Comparison of ENCODE assay signal across 8 cellular contexts in genomic region chr6:3162565-3163247, GRCh38. TPM values are rescaled to one million over a fixed set of nuclear protein-coding genes. Genes with fewer than 3 reads are reported as not detected.
A peak's percentile ranks its signal among the peaks of the same experiment; 100 is the strongest.
DNase-seq lines count a peak whose midpoint lies in the region; ATAC-seq and TF ChIP-seq lines count a peak whose summit lies in the region.

No MANE protein-coding gene starts in this region.

- H3K27me3 ChIP-seq in HUES6 (ENCODE audit: control insufficient read depth, insufficient read depth, low read length) (no peaks in the 10 kb centered on the region), Panc1 (ENCODE audit: control insufficient read depth, insufficient read depth, low read length) (no peaks in the 10 kb centered on the region)

- CTCF ChIA-PET in Panc1 (lab: Charles Lee) = interaction anchor here (0.6 to 0.7 kb wide), 2 partner anchors 36 to 83 kb away, joined by 3 to 9 read pairs; no protein-coding TSS in a partner anchor

- in situ Hi-C loops in Panc1 (cut with HindIII; ENCODE audit: low pct_unique_long_range_greater_than_20kb, low sequenced_read_pairs) = no loop called here

- TF ChIP-seq CTCF in Panc1 (IDR thresholded peaks at IDR 0.05) = no peak; the same call in 1 of the 2 replicates

- peak; percentile 69 for ATAC-seq in GM21390 (IDR thresholded peaks at IDR 0.05; ENCODE audit: unreplicated experiment)
- peak; percentile 87 for ATAC-seq in Panc1
- ATAC-seq in naive B cell (ENCODE audit: low read depth in 2 of 2) = peak; percentile 81 to 82

- H3K9me3 ChIP-seq in HUES6 (ENCODE audit: control insufficient read depth, insufficient read depth, low read depth, low read length) (no peaks in the 10 kb centered on the region), Panc1 (ENCODE audit: control insufficient read depth, insufficient read depth, low read depth, low read length) (no peaks in the 10 kb centered on the region)

- H3K4me1 ChIP-seq in HUES6 (ENCODE audit: control insufficient read depth, insufficient read depth, low read length) = peaks cover 73% of the 10 kb centered on the region
- peaks cover 28% of the 10 kb centered on the region for H3K4me1 ChIP-seq in Panc1 (ENCODE audit: control insufficient read depth, insufficient read depth, low read length)

- TSS peak; percentile 94 for BruUV-seq in Panc1 (replicated peaks; lab: Mats Ljungman, UMichigan)

- intact Hi-C loops in Panc1 (cut with micrococcal nuclease; ENCODE audit: unreplicated experiment) = loop anchor here (10.0 kb wide), 1 partner anchor 72 kb away; no protein-coding TSS in a partner anchor

- POLR2A ChIA-PET in Panc1 (lab: Charles Lee) = interaction anchor here (0.6 kb wide), 2 partner anchors 28 to 323 kb away, joined by 8 to 18 read pairs; no protein-coding TSS in a partner anchor

- no peaks in the 10 kb centered on the region for H3K9me3 Mint-ChIP-seq in naive B cell

- H3K9ac ChIP-seq in HUES6 (ENCODE audit: low read length) = peak overlapping the region; percentile 99

- H3K4me1 Mint-ChIP-seq in naive B cell = peaks cover 23 to 33% (median 31%) of the 10 kb centered on the region in 3 donors

- H3K36me3 Mint-ChIP-seq in naive B cell = no peaks in the 10 kb centered on the region

- H3K4me3 ChIP-seq in HUES6 (ENCODE audit: low read depth, low read length) (peak overlapping the region; percentile 74), Panc1 (ENCODE audit: low read depth in 2 of 2, low read length in 2 of 2) (peak overlapping the region; percentile 76 to 84)

- H3K4me3 Mint-ChIP-seq in naive B cell = peak overlapping the region; percentile 84 to 93 (median 88)

- peaks cover 0 to 15% (median 0%) of the 10 kb centered on the region in 3 donors for H3K27me3 Mint-ChIP-seq in naive B cell

- peak overlapping the region; percentile 95; the same call in 1 of the 2 replicates for H3K27ac ChIP-seq in HUES6 (ENCODE audit: low read depth, low read length)
- H3K27ac ChIP-seq in Panc1 (ENCODE audit: low read length) = peak overlapping the region; percentile 92

- DNase-seq in DMS 273 treated with DMSO at 0.1 percent for 48 hours (lab: John Stamatoyannopoulos, UW) (peak; percentile 32), Panc1 (ENCODE audit: low read depth, low spot score) (no peak), fibroblast of peridontal ligament (ENCODE audit: extremely low read depth) (peak; percentile 60), naive B cell (peak; percentile 59), superior temporal gyrus (ENCODE audit: extremely low spot score) (peak; percentile 56)
- peak; percentile 18 to 52 for DNase-seq in activated T-helper 1 cell treated with anti-CD3 and anti-CD28 coated beads, Interleukin-2, amount 50 U/mL, for 16 hours (ENCODE audit: low read depth in 1 of 2, low spot score in 1 of 2)

- H3K36me3 ChIP-seq in HUES6 (ENCODE audit: control insufficient read depth, insufficient read depth, low read length) (no peaks in the 10 kb centered on the region), Panc1 (ENCODE audit: control insufficient read depth, insufficient read depth, low read length) (no peaks in the 10 kb centered on the region)

- H3K27ac Mint-ChIP-seq in naive B cell = peak overlapping the region in 4 of 6 donors; percentile 49 to 89 (median 79)

RNA-seq across cellular contexts. Expression of gene TUBB2A, which starts 5.4 kb away (rescaled TPM):
- total RNA-seq in Panc1 (2021; ENCODE audit: unreplicated experiment) = 33.3 TPM
- 80.7 TPM for polyA plus RNA-seq in Panc1 (2012; ENCODE audit: insufficient read length)
- 1 to 10 TPM; 2.5 to 7.9 (median 6.7) TPM for polyA plus RNA-seq in naive B cell (ENCODE audit: low read depth in 6 of 6)

RNA-seq across cellular contexts. Expression of gene BPHL, which starts 44.2 kb away (rescaled TPM):
- total RNA-seq in Panc1 (2021; ENCODE audit: unreplicated experiment) = 36.3 TPM
- 42.5 TPM for polyA plus RNA-seq in Panc1 (2012; ENCODE audit: insufficient read length)
- polyA plus RNA-seq in naive B cell (ENCODE audit: low read depth in 6 of 6) = 10 to 100 TPM in 5 of 6 donors, 1 to 10 TPM in 1; 8.7 to 16.6 (median 13.3) TPM
